In genomic region chr2:8622199-8622911, GRCh38 we compare ENCODE assay signal across 1 cellular context.
TF ChIP-seq lines count a peak whose summit lies in the region.

No MANE protein-coding gene starts in this region.

TF ChIP-seq in HepG2, 621 proteins besides CTCF, POLR2A, EP300 and RAD21 (continued from another document and continues in another):
- no peak for TF ChIP-seq CSRNP1 (CRISPR knock-in tag; IDR thresholded peaks at IDR 0.05)
- peak; percentile 57 for TF ChIP-seq ARID4A (CRISPR knock-in tag; IDR thresholded peaks at IDR 0.05; ENCODE audit: borderline replicate concordance)
- TF ChIP-seq ZNF335 (CRISPR knock-in tag; IDR thresholded peaks at IDR 0.05), result no peak
- TF ChIP-seq MAZ (IDR thresholded peaks at IDR 0.05; ENCODE audit: borderline replicate concordance, low read depth, low read length), result no peak
- TF ChIP-seq MAZ (CRISPR knock-in tag; IDR thresholded peaks at IDR 0.05; ENCODE audit: low read depth), result 0 out of 2 replicates have a peak, but pooled peaks have one; percentile 11
- TF ChIP-seq AGO1 (IDR thresholded peaks at IDR 0.05; ENCODE audit: low read depth, low read length, poor library complexity, severe bottlenecking), result no peak
- TF ChIP-seq ZNF768 (CRISPR knock-in tag; IDR thresholded peaks at IDR 0.05), result no peak
- peak; percentile 9; the same call in 1 of the 2 replicates for TF ChIP-seq CREM (IDR thresholded peaks at IDR 0.05)
- no peak for TF ChIP-seq CREM (CRISPR knock-in tag; IDR thresholded peaks at IDR 0.05)
- TF ChIP-seq NR2F6 (IDR thresholded peaks at IDR 0.05), result 0 out of 2 replicates have a peak, but pooled peaks have one; percentile 12
- no peak for TF ChIP-seq NR2F6 (CRISPR knock-in tag; IDR thresholded peaks at IDR 0.05)
- TF ChIP-seq ZNF597 (CRISPR knock-in tag; IDR thresholded peaks at IDR 0.05), result no peak
- TF ChIP-seq ZNF292 (CRISPR knock-in tag; IDR thresholded peaks at IDR 0.05; ENCODE audit: borderline replicate concordance, low read depth), result peak; percentile 67; the same call in 1 of the 2 replicates
- TF ChIP-seq ESRRA (CRISPR knock-in tag; IDR thresholded peaks at IDR 0.05; ENCODE audit: low read depth), result no peak
- TF ChIP-seq GATA4 (IDR thresholded peaks at IDR 0.05; ENCODE audit: borderline replicate concordance, low read depth), result no peak
- TF ChIP-seq FOXC1 (CRISPR knock-in tag; IDR thresholded peaks at IDR 0.05; ENCODE audit: borderline replicate concordance), result 0 out of 2 replicates have a peak, but pooled peaks have one; percentile 50
- TF ChIP-seq E2F1 (CRISPR knock-in tag; IDR thresholded peaks at IDR 0.05), result no peak
- peak; percentile 43; the same call in 1 of the 2 replicates for TF ChIP-seq ZFX (CRISPR knock-in tag; IDR thresholded peaks at IDR 0.05; ENCODE audit: low read depth)
- TF ChIP-seq ZSCAN31 (CRISPR knock-in tag; IDR thresholded peaks at IDR 0.05; ENCODE audit: low read depth), result no peak
- no peak for TF ChIP-seq ASH2L (IDR thresholded peaks at IDR 0.05; ENCODE audit: insufficient read length, low read depth, low read length)
- TF ChIP-seq ARID5B (CRISPR knock-in tag; IDR thresholded peaks at IDR 0.05), result no peak
- 0 out of 2 replicates have a peak, but pooled peaks have one; percentile 29 for TF ChIP-seq GMEB1 (CRISPR knock-in tag; IDR thresholded peaks at IDR 0.05; ENCODE audit: borderline replicate concordance)
- no peak for TF ChIP-seq ZNF275 (CRISPR knock-in tag; IDR thresholded peaks at IDR 0.05; ENCODE audit: borderline replicate concordance)
- TF ChIP-seq KDM5B (CRISPR knock-in tag; IDR thresholded peaks at IDR 0.05; ENCODE audit: borderline replicate concordance), result peak; percentile 48; the same call in 1 of the 2 replicates
- no peak for TF ChIP-seq STAT6 (CRISPR knock-in tag; IDR thresholded peaks at IDR 0.05; ENCODE audit: borderline replicate concordance)
- TF ChIP-seq ZBTB21 (CRISPR knock-in tag; IDR thresholded peaks at IDR 0.05), result no peak
- 0 out of 2 replicates have a peak, but pooled peaks have one; percentile 14 for TF ChIP-seq ZFP91 (CRISPR knock-in tag; IDR thresholded peaks at IDR 0.05; ENCODE audit: borderline replicate concordance)
- peak; percentile 32 for TF ChIP-seq ZMYM3 (CRISPR knock-in tag; IDR thresholded peaks at IDR 0.05)
- no peak for TF ChIP-seq NR2C2 (CRISPR knock-in tag; IDR thresholded peaks at IDR 0.05; ENCODE audit: borderline replicate concordance)
- TF ChIP-seq ZNF382 (CRISPR knock-in tag; IDR thresholded peaks at IDR 0.05; ENCODE audit: borderline replicate concordance), result no peak
- TF ChIP-seq JDP2 (CRISPR knock-in tag; IDR thresholded peaks at IDR 0.05; ENCODE audit: borderline replicate concordance), result no peak
